Comparison of ENCODE assay signal across 23 cellular contexts in genomic region chr6:168990352-168990751, GRCh38.
"Had no signal": no experiment of that assay in that cellular context is flagged by ENCODE, and none has a peak within 500 bp of the region (broad histone marks: within the 10 kb centered on the region; RNA-seq: fewer than 3 reads in every experiment).

No MANE protein-coding gene starts in this region.

- H3K36me3 ChIP-seq: left ventricle myocardium inferior, neutrophil, ovary, thoracic aorta had no signal

- DNase-seq: effector CD4-positive, alpha-beta T cell; endodermal cell; erythroblast; foreskin keratinocyte; head of caudate nucleus; kidney; left cardiac atrium; left ventricle myocardium inferior; mesenchymal stem cell; naive thymus-derived CD4-positive, alpha-beta T cell; ovary; stimulated activated CD4-positive, alpha-beta T cell treated with anti-CD3 and anti-CD28 coated beads, Interleukin-4, amount 100 ng/mL, for 24 hours; trophoblast cell had no signal

- H3K27ac ChIP-seq: coronary artery, foreskin keratinocyte, hepatocyte, left ventricle myocardium inferior, neutrophil, ovary, thoracic aorta had no signal

- H3K79me2 ChIP-seq: hepatocyte had no signal

- H3K4me3 Mint-ChIP-seq: endodermal cell; naive thymus-derived CD4-positive, alpha-beta T cell; stimulated activated memory B cell treated with anti-CD40 and anti-IgM and Interleukin-4, amounts not matched to agents 10 μg/mL and 1 μg/mL and 100 μg/mL, for 72 hours; stimulated activated naive CD8-positive, alpha-beta T cell treated with anti-CD3 and anti-CD28 coated beads, Interleukin-15, Interleukin-2, amounts not matched to agents 100 ng/mL and 50 ng/mL, for 24 hours had no signal

- H3K27ac Mint-ChIP-seq: endodermal cell; naive thymus-derived CD4-positive, alpha-beta T cell; progenitor cell of endocrine pancreas; stimulated activated memory B cell treated with anti-CD40 and anti-IgM and Interleukin-4, amounts not matched to agents 10 μg/mL and 1 μg/mL and 100 μg/mL, for 72 hours; stimulated activated naive CD8-positive, alpha-beta T cell treated with anti-CD3 and anti-CD28 coated beads, Interleukin-15, Interleukin-2, amounts not matched to agents 100 ng/mL and 50 ng/mL, for 24 hours had no signal

- H3K4me3 ChIP-seq: coronary artery, hepatocyte, left ventricle myocardium inferior, lung, ovary, thoracic aorta had no signal

- H3K27me3 Mint-ChIP-seq: progenitor cell of endocrine pancreas; stimulated activated memory B cell treated with anti-CD40 and anti-IgM and Interleukin-4, amounts not matched to agents 10 μg/mL and 1 μg/mL and 100 μg/mL, for 72 hours had no signal

- H3K4me2 ChIP-seq: hepatocyte had no signal

- FAIRE-seq: endothelial cell of umbilical vein, kidney had no signal

- H3K9me3 Mint-ChIP-seq: stimulated activated memory B cell treated with anti-CD40 and anti-IgM and Interleukin-4, amounts not matched to agents 10 μg/mL and 1 μg/mL and 100 μg/mL, for 72 hours; stimulated activated naive CD8-positive, alpha-beta T cell treated with anti-CD3 and anti-CD28 coated beads, Interleukin-15, Interleukin-2, amounts not matched to agents 100 ng/mL and 50 ng/mL, for 24 hours had no signal

- H3K27me3 ChIP-seq: foreskin keratinocyte, hepatocyte, neutrophil, ovary had no signal

- H3K4me1 Mint-ChIP-seq: endodermal cell; naive thymus-derived CD4-positive, alpha-beta T cell; stimulated activated memory B cell treated with anti-CD40 and anti-IgM and Interleukin-4, amounts not matched to agents 10 μg/mL and 1 μg/mL and 100 μg/mL, for 72 hours had no signal

- ATAC-seq: foreskin keratinocyte; left cardiac atrium; naive thymus-derived CD4-positive, alpha-beta T cell; right cardiac atrium; stimulated activated memory B cell treated with anti-CD40 and anti-IgM and Interleukin-4, amounts not matched to agents 10 μg/mL and 1 μg/mL and 100 μg/mL, for 72 hours had no signal

- H3K9me3 ChIP-seq: left ventricle myocardium inferior, neutrophil, ovary, thoracic aorta had no signal

- H3K36me3 Mint-ChIP-seq: naive thymus-derived CD4-positive, alpha-beta T cell; stimulated activated memory B cell treated with anti-CD40 and anti-IgM and Interleukin-4, amounts not matched to agents 10 μg/mL and 1 μg/mL and 100 μg/mL, for 72 hours had no signal

- H2AFZ ChIP-seq: hepatocyte had no signal

- H3K4me1 ChIP-seq: foreskin keratinocyte, left ventricle myocardium inferior had no signal
